1 cellular context compared by ENCODE assay signal in genomic region chr12:38875571-38876228, GRCh38.
A peak's percentile ranks its signal among the peaks of the same experiment; 100 is the strongest.
TF ChIP-seq lines count a peak whose summit lies in the region.

No MANE protein-coding gene starts in this region.

TF ChIP-seq in SK-N-SH treated with all-trans-retinoic acid at 6 μM for 48 hours, 23 proteins besides CTCF, POLR2A, EP300 and RAD21 (continued from another document):
- TF ChIP-seq TSHZ2 (CRISPR knock-in tag; IDR thresholded peaks at IDR 0.05) (peak; percentile 28; the same call in 1 of the 2 replicates), ZC3H10 (CRISPR knock-in tag; IDR thresholded peaks at IDR 0.05) (no peak), ARNTL (CRISPR knock-in tag; IDR thresholded peaks at IDR 0.05; ENCODE audit: borderline replicate concordance, low read depth) (0 out of 2 replicates have a peak, but pooled peaks have one; percentile 16), SNAI2 (CRISPR knock-in tag; IDR thresholded peaks at IDR 0.05) (no peak), CREB5 (CRISPR knock-in tag; IDR thresholded peaks at IDR 0.05; ENCODE audit: low read depth) (0 out of 2 replicates have a peak, but pooled peaks have one; percentile 39)
